In genomic region chr10:124267911-124268549, GRCh38 we compare ENCODE assay signal across 12 cellular contexts.
DNase-seq lines count a peak whose midpoint lies in the region; ATAC-seq and TF ChIP-seq lines count a peak whose summit lies in the region.
"Had no signal": no experiment of that assay in that cellular context is flagged by ENCODE, and none has a peak within 500 bp of the region (broad histone marks: within the 10 kb centered on the region; RNA-seq: fewer than 3 reads in every experiment).

No MANE protein-coding gene starts in this region.

- no peak overlapping the region for H3K9ac ChIP-seq in smooth muscle cell (ENCODE audit: low read depth)
- H3K9ac ChIP-seq: GM23248 had no signal

- H2AFZ ChIP-seq in smooth muscle cell (ENCODE audit: low read depth): peak overlapping the region; percentile 17
- H2AFZ ChIP-seq: GM23248 had no signal

- no peak for TF ChIP-seq CTCF in ascending aorta (IDR thresholded peaks at IDR 0.05)
- TF ChIP-seq CTCF in lower lobe of right lung (IDR thresholded peaks at IDR 0.05): no peak
- no peak for TF ChIP-seq CTCF in smooth muscle cell (IDR thresholded peaks at IDR 0.05; ENCODE audit: borderline replicate concordance, insufficient read depth, poor library complexity, severe bottlenecking)

- intact Hi-C loops in ascending aorta (cut with DNase I) (loop anchor here (10.0 kb wide), 1 partner anchor 273 kb away; no protein-coding TSS in a partner anchor), lower lobe of right lung (cut with DNase I) (no loop called here)

- WGBS in smooth muscle cell (ENCODE audit: low lambda C conversion rate): 83% methylated on average over 6 of the region's 6 CpGs

- H3K9me3 ChIP-seq in ascending aorta (peaks cover 6 to 8% of the 10 kb centered on the region in 2 donors), lower lobe of right lung (peaks cover 14% of the 10 kb centered on the region), smooth muscle cell (replicated peaks; ENCODE audit: low read depth) (peaks cover 6% of the 10 kb centered on the region)
- H3K9me3 ChIP-seq: Caco-2 had no signal

- ATAC-seq in lower lobe of right lung (no peak), HG02610 (IDR thresholded peaks at IDR 0.05; ENCODE audit: unreplicated experiment) (no peak), GM19395 (IDR thresholded peaks at IDR 0.05; ENCODE audit: unreplicated experiment) (no peak)
- ATAC-seq: A549 had no signal

- H3K36me3 ChIP-seq in ascending aorta: no peaks in the 10 kb centered on the region
- no peaks in the 10 kb centered on the region for H3K36me3 ChIP-seq in lower lobe of right lung
- H3K36me3 ChIP-seq in smooth muscle cell (ENCODE audit: low read depth): no peaks in the 10 kb centered on the region

- no peaks in the 10 kb centered on the region for H3K4me1 ChIP-seq in ascending aorta
- no peaks in the 10 kb centered on the region for H3K4me1 ChIP-seq in lower lobe of right lung
- no peaks in the 10 kb centered on the region for H3K4me1 ChIP-seq in smooth muscle cell (ENCODE audit: low read depth)
- H3K4me1 ChIP-seq: A549, Caco-2 had no signal

- H3F3A ChIP-seq in smooth muscle cell (ENCODE audit: low read depth): no peaks in the 10 kb centered on the region

- H3K27ac ChIP-seq in ascending aorta (peak overlapping the region; percentile 17 to 56), lower lobe of right lung (no peak overlapping the region), smooth muscle cell (ENCODE audit: low read depth) (no peak overlapping the region)
- H3K27ac ChIP-seq: A549, GM23248 had no signal

- H4K20me1 ChIP-seq in smooth muscle cell (ENCODE audit: low read depth): no peaks in the 10 kb centered on the region

- DNase-seq in ascending aorta (ENCODE audit: low spot score in 2 of 2): no peak
- DNase-seq in lower lobe of right lung: peak; percentile 14
- no peak for DNase-seq in smooth muscle cell (lab: John Stamatoyannopoulos, UW; ENCODE audit: unreplicated experiment)
- no peak for DNase-seq in superior temporal gyrus (ENCODE audit: extremely low spot score)
- DNase-seq: Caco-2; CD8-positive, alpha-beta memory T cell; DND-41; GDM1 had no signal

- H3K79me2 ChIP-seq in smooth muscle cell (ENCODE audit: low read depth): no peaks in the 10 kb centered on the region

- H3K4me3 ChIP-seq in ascending aorta: no peak overlapping the region
- H3K4me3 ChIP-seq in lower lobe of right lung: no peak overlapping the region
- no peak overlapping the region for H3K4me3 ChIP-seq in smooth muscle cell
- H3K4me3 ChIP-seq: A549, GM23248 had no signal

- H3K27me3 ChIP-seq in ascending aorta (no peaks in the 10 kb centered on the region), lower lobe of right lung (ENCODE audit: low read depth) (no peaks in the 10 kb centered on the region), smooth muscle cell (ENCODE audit: low read depth) (no peaks in the 10 kb centered on the region)

- no peak overlapping the region for H3K4me2 ChIP-seq in smooth muscle cell
- H3K4me2 ChIP-seq: A549 had no signal

Comparison
In these comparisons a context has a peak if more than half of its experiments do, and no peak if none do; other contexts are left out.
1. H3K27ac ChIP-seq: peak in ascending aorta (2 of 2); none in lower lobe of right lung (single experiment) and smooth muscle cell (single experiment).